Comparison of ENCODE assay signal across 11 cellular contexts in genomic region chr6:142478117-142478516, GRCh38.
A peak's percentile ranks its signal among the peaks of the same experiment; 100 is the strongest.
DNase-seq lines count a peak whose midpoint lies in the region; ATAC-seq and TF ChIP-seq lines count a peak whose summit lies in the region.
"Had no signal": no experiment of that assay in that cellular context is flagged by ENCODE, and none has a peak within 500 bp of the region (broad histone marks: within the 10 kb centered on the region; RNA-seq: fewer than 3 reads in every experiment).

No MANE protein-coding gene starts in this region.

- intact Hi-C loops in PC-3 (cut with micrococcal nuclease) (loop anchor here (10.0 kb wide), 3 partner anchors 323 to 467 kb away; partner anchors contain the start of gene HIVEP2), head of caudate nucleus (cut with DNase I) (loop anchor here (10.0 kb wide), 1 partner anchor 947 kb away; no protein-coding TSS in a partner anchor)

- no peak overlapping the region for H3K4me2 ChIP-seq in PC-3 (ENCODE audit: low read length)

- POLR2A ChIA-PET in PC-3 (lab: Charles Lee; ENCODE audit: unreplicated experiment): no interaction called here

- no peaks in the 10 kb centered on the region for H3F3A ChIP-seq in PC-3 (ENCODE audit: low read length, unreplicated experiment)

- TF ChIP-seq CTCF in HFFc6 (IDR thresholded peaks at IDR 0.05): no peak
- 0 out of 2 replicates have a peak, but pooled peaks have one; percentile 16 for TF ChIP-seq CTCF in PC-3 (conservative IDR thresholded peaks at IDR 0.05; ENCODE audit: low read depth, low read length)
- TF ChIP-seq CTCF in foreskin keratinocyte (conservative IDR thresholded peaks at IDR 0.05): peak; percentile 27

- H3K9me3 Mint-ChIP-seq in HFFc6: no peaks in the 10 kb centered on the region

- H3K4me3 Mint-ChIP-seq in HFFc6: no peak overlapping the region
- H3K4me3 Mint-ChIP-seq: activated T-cell treated with anti-CD3 and anti-CD28 coated beads, Interleukin-2, amount 50 U/mL, for 24 hours had no signal

- no peak overlapping the region for H3K4me3 ChIP-seq in PC-3 (ENCODE audit: low read length)
- H3K4me3 ChIP-seq: skin epidermis had no signal

- peak overlapping the region; percentile 68 for H3K27ac Mint-ChIP-seq in HFFc6
- H3K27ac Mint-ChIP-seq: activated T-cell treated with anti-CD3 and anti-CD28 coated beads, Interleukin-2, amount 50 U/mL, for 24 hours had no signal

- ATAC-seq in PC-3 (peak; percentile 43; the same call in 1 of the 2 replicates), foreskin keratinocyte (peak; percentile 64), GM19023 (IDR thresholded peaks at IDR 0.05; ENCODE audit: unreplicated experiment) (no peak), HG03280 (IDR thresholded peaks at IDR 0.05; ENCODE audit: unreplicated experiment) (no peak), HG02970 (IDR thresholded peaks at IDR 0.05; ENCODE audit: low FRiP score, unreplicated experiment) (no peak)

- H4K20me1 ChIP-seq in PC-3 (ENCODE audit: low read length): no peaks in the 10 kb centered on the region

- H3K36me3 ChIP-seq in PC-3 (ENCODE audit: low read depth, low read length): no peaks in the 10 kb centered on the region

- H3K4me1 Mint-ChIP-seq in HFFc6 (ENCODE audit: low read depth): peaks cover 18% of the 10 kb centered on the region

- H3K27ac ChIP-seq in PC-3 (ENCODE audit: low read length) (no peak overlapping the region), foreskin keratinocyte (no peak overlapping the region)
- H3K27ac ChIP-seq: skin epidermis had no signal

- H3K36me3 Mint-ChIP-seq in HFFc6 (ENCODE audit: low read depth): no peaks in the 10 kb centered on the region

- H3K79me2 ChIP-seq in PC-3 (ENCODE audit: low read length): no peaks in the 10 kb centered on the region

- in situ Hi-C loops in Caki2 (cut with HindIII; ENCODE audit: low pct_unique_long_range_greater_than_20kb, low sequenced_read_pairs): no loop called here

- CTCF ChIA-PET in PC-3 (lab: Charles Lee): interaction anchor here (0.7 kb wide), 1 partner anchor 34 kb away, joined by 4 read pairs; no protein-coding TSS in a partner anchor

- DNase-seq in Caki2 (ENCODE audit: low read depth): peak; percentile 59
- peak; percentile 60 for DNase-seq in HFFc6
- peak; percentile 40 for DNase-seq in PC-3
- DNase-seq in foreskin keratinocyte: peak in 1 of 2 donors; percentile 60
- DNase-seq in head of caudate nucleus: no peak
- DNase-seq: activated T-cell treated with anti-CD3 and anti-CD28 coated beads, Interleukin-2, amount 50 U/mL, for 24 hours; NCI-H1105 had no signal

- H3K27me3 Mint-ChIP-seq in HFFc6 (ENCODE audit: insufficient read depth): peaks cover 3% of the 10 kb centered on the region; the same call in 1 of the 2 replicates

- no peak overlapping the region for H3K9ac ChIP-seq in PC-3 (ENCODE audit: low read length)

- no peaks in the 10 kb centered on the region for H3K27me3 ChIP-seq in PC-3 (ENCODE audit: low read length)
- no peaks in the 10 kb centered on the region for H3K27me3 ChIP-seq in foreskin keratinocyte

- no peaks in the 10 kb centered on the region for H3K9me3 ChIP-seq in PC-3 (ENCODE audit: low read length)

- no TSS peak for BruUV-seq in PC-3 (replicated peaks; lab: Mats Ljungman, UMichigan)

- H3K4me1 ChIP-seq in PC-3 (ENCODE audit: insufficient read depth, low read length): no peaks in the 10 kb centered on the region
- H3K4me1 ChIP-seq in foreskin keratinocyte: no peaks in the 10 kb centered on the region

- H3K9me2 ChIP-seq in PC-3 (replicated peaks; ENCODE audit: low read length): no peaks in the 10 kb centered on the region

- H2AFZ ChIP-seq in PC-3 (ENCODE audit: low read length): peak overlapping the region; percentile 48

Comparison
In these comparisons a context has a peak if more than half of its experiments do, and no peak if none do; other contexts are left out.
1. DNase-seq: peak in Caki2 (single experiment), HFFc6 (single experiment) and PC-3 (single experiment); none in head of caudate nucleus (0 of 42).
2. ATAC-seq: peak in PC-3 (single experiment) and foreskin keratinocyte (single experiment); none in GM19023 (single experiment), HG03280 (single experiment) and HG02970 (single experiment).